In the genomic region with DNA sequence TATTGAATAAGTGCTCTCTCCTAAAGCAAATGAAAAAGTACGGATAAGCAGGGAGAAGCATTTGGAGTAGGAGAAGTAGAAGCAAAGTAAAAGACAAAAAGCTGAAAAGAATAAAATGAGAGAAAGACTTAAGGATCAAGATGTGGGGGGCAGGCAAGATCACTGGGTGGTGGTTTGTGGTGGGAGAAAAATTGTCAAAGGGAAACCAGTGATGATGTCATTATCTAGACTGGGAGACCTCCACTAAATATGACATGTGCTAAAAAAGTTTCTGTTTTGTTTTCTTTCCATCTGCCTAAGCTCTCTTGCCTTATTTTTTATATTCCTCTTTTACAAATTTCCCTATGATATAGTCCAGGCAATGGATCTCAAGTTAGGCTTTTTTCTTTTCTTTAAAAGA, we compare ENCODE assay signal across 1 cellular context.
A peak's percentile ranks its signal among the peaks of the same experiment; 100 is the strongest.
TF ChIP-seq lines count a peak whose summit lies in the region.

No MANE protein-coding gene starts in this region.

TF ChIP-seq in HEK293, 187 proteins besides CTCF, POLR2A, EP300 and RAD21:
- TF ChIP-seq, protein P1, sequence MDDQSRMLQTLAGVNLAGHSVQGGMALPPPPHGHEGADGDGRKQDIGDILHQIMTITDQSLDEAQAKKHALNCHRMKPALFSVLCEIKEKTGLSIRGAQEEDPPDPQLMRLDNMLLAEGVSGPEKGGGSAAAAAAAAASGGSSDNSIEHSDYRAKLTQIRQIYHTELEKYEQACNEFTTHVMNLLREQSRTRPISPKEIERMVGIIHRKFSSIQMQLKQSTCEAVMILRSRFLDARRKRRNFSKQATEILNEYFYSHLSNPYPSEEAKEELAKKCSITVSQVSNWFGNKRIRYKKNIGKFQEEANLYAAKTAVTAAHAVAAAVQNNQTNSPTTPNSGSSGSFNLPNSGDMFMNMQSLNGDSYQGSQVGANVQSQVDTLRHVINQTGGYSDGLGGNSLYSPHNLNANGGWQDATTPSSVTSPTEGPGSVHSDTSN (CRISPR knock-in tag; IDR thresholded peaks at IDR 0.05): no peak
- TF ChIP-seq, protein P2, sequence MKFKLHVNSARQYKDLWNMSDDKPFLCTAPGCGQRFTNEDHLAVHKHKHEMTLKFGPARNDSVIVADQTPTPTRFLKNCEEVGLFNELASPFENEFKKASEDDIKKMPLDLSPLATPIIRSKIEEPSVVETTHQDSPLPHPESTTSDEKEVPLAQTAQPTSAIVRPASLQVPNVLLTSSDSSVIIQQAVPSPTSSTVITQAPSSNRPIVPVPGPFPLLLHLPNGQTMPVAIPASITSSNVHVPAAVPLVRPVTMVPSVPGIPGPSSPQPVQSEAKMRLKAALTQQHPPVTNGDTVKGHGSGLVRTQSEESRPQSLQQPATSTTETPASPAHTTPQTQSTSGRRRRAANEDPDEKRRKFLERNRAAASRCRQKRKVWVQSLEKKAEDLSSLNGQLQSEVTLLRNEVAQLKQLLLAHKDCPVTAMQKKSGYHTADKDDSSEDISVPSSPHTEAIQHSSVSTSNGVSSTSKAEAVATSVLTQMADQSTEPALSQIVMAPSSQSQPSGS (tag by site-specific recombination; IDR thresholded peaks at IDR 0.05; ENCODE audit: low read depth): peak; percentile 71
- TF ChIP-seq ZNF48 (tag by site-specific recombination; IDR thresholded peaks at IDR 0.05) (no peak), MYNN (tag by site-specific recombination; IDR thresholded peaks at IDR 0.05; ENCODE audit: borderline replicate concordance) (no peak)
- TF ChIP-seq, protein P3, sequence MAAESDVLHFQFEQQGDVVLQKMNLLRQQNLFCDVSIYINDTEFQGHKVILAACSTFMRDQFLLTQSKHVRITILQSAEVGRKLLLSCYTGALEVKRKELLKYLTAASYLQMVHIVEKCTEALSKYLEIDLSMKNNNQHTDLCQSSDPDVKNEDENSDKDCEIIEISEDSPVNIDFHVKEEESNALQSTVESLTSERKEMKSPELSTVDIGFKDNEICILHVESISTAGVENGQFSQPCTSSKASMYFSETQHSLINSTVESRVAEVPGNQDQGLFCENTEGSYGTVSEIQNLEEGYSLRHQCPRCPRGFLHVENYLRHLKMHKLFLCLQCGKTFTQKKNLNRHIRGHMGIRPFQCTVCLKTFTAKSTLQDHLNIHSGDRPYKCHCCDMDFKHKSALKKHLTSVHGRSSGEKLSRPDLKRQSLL (tag by site-specific recombination; IDR thresholded peaks at IDR 0.05): no peak
